In genomic region chr1:203682401-203683383, GRCh38 we compare ENCODE assay signal across 10 cellular contexts. TPM values are rescaled to one million over a fixed set of nuclear protein-coding genes. Genes with fewer than 3 reads are reported as not detected.
DNase-seq lines count a peak whose midpoint lies in the region; ATAC-seq and TF ChIP-seq lines count a peak whose summit lies in the region.
"Had no signal": no experiment of that assay in that cellular context is flagged by ENCODE, and none has a peak within 500 bp of the region (broad histone marks: within the 10 kb centered on the region; RNA-seq: fewer than 3 reads in every experiment).

No MANE protein-coding gene starts in this region.

- DNase-seq in DMS53 (lab: John Stamatoyannopoulos, UW) = peak; percentile 88
- DNase-seq in OCI-LY7 (ENCODE audit: low spot score) = peak; percentile 74
- DNase-seq in pulmonary artery endothelial cell (ENCODE audit: low read depth, low spot score) = peak; percentile 54
- DNase-seq in SIG-M5 treated with dmso at 0.1 percent for 504 hours (lab: John Stamatoyannopoulos, UW; ENCODE audit: unreplicated experiment) = no peak
- DNase-seq in ureter (ENCODE audit: low spot score) = no peak
- DNase-seq: NCI-H1092 had no signal

- H4K20me1 ChIP-seq in OCI-LY7 (ENCODE audit: insufficient read depth, low read length) = no peaks in the 10 kb centered on the region

- no peaks in the 10 kb centered on the region for H3K27me3 Mint-ChIP-seq in activated naive CD8-positive, alpha-beta T cell

- ATAC-seq in HG02759 (IDR thresholded peaks at IDR 0.05; ENCODE audit: unreplicated experiment) (no peak), GM21825 (IDR thresholded peaks at IDR 0.05; ENCODE audit: unreplicated experiment) (no peak)

- peaks cover 10% of the 10 kb centered on the region for H3K4me1 ChIP-seq in OCI-LY7 (ENCODE audit: insufficient read depth, low read length, poor library complexity, severe bottlenecking)

- intact Hi-C loops in OCI-LY7 (cut with micrococcal nuclease; ENCODE audit: unreplicated experiment) = no loop called here

- peak overlapping the region; percentile 27 for H3K4me3 Mint-ChIP-seq in activated naive CD8-positive, alpha-beta T cell

- CTCF ChIA-PET in OCI-LY7 (lab: Charles Lee; ENCODE audit: unreplicated experiment) = interaction anchor here (0.6 to 1.2 kb wide), 3 partner anchors 10 to 1579 kb away, joined by 3 to 5 read pairs (median 3); no protein-coding TSS in a partner anchor

- H3K4me2 ChIP-seq in OCI-LY7 (ENCODE audit: low read length) = 0 out of 2 replicates have a peak overlapping the region, but pooled peaks have one; percentile 1

- H3K4me3 ChIP-seq in OCI-LY7 (ENCODE audit: low read depth, low read length, poor library complexity, severe bottlenecking) = peak overlapping the region; percentile 22
- H3K4me3 ChIP-seq: cardiac muscle cell had no signal

- no peaks in the 10 kb centered on the region; the same call in none of the 2 replicates for H3K36me3 ChIP-seq in OCI-LY7 (ENCODE audit: insufficient read depth, low read length)

- TSS peak; percentile 77 for BruUV-seq in OCI-LY7 (replicated peaks; lab: Mats Ljungman, UMichigan)

- TF ChIP-seq CTCF in OCI-LY7 (conservative IDR thresholded peaks at IDR 0.05; ENCODE audit: low read length) = no peak

- H3K27ac ChIP-seq in OCI-LY7 (ENCODE audit: low read depth, low read length, poor library complexity, severe bottlenecking) = no peak overlapping the region
- H3K27ac ChIP-seq: cardiac muscle cell had no signal

- no peaks in the 10 kb centered on the region for H3K9me2 ChIP-seq in OCI-LY7 (ENCODE audit: insufficient read depth, low read length)

- H3K4me1 Mint-ChIP-seq in activated naive CD8-positive, alpha-beta T cell (ENCODE audit: low read depth) = peaks cover 31% of the 10 kb centered on the region

- POLR2A ChIA-PET in OCI-LY7 (lab: Charles Lee) = interaction anchor here (0.6 to 2.3 kb wide), 5 partner anchors 15 to 112 kb away, joined by 4 to 9 read pairs (median 5); partner anchors contain the start of gene ATP2B4

- H2AFZ ChIP-seq in OCI-LY7 (ENCODE audit: low read length) = peak overlapping the region; percentile 59; the same call in 1 of the 2 replicates

- H3K79me2 ChIP-seq in OCI-LY7 (ENCODE audit: insufficient read depth, low read depth, low read length) = no peaks in the 10 kb centered on the region

- no peaks in the 10 kb centered on the region for H3K9me3 Mint-ChIP-seq in activated naive CD8-positive, alpha-beta T cell (ENCODE audit: low read depth)

- no peaks in the 10 kb centered on the region for H3K9me3 ChIP-seq in OCI-LY7 (ENCODE audit: low read length)

- H3K36me3 Mint-ChIP-seq in activated naive CD8-positive, alpha-beta T cell = peaks cover 9% of the 10 kb centered on the region

- H3K27ac Mint-ChIP-seq in activated naive CD8-positive, alpha-beta T cell = peak overlapping the region; percentile 47

RNA-seq across cellular contexts. Expression of gene ATP2B4, which starts 56.1 kb away (rescaled TPM):
- 7.5 and 8.5 TPM in 2 replicates for total RNA-seq in OCI-LY7 (2014; rRNA removed; shearing (Covaris generic))
- total RNA-seq in OCI-LY7 (2022) = 16.6 and 16.7 TPM in 2 replicates
- total RNA-seq in pulmonary artery endothelial cell = 79.2 and 94.4 TPM in 2 replicates
- 141 TPM for total RNA-seq in ureter

Comparison
In these comparisons a context has a peak if more than half of its experiments do, and no peak if none do; other contexts are left out.
1. DNase-seq: peak in DMS53 (single experiment), OCI-LY7 (single experiment) and pulmonary artery endothelial cell (single experiment); none in SIG-M5 treated with dmso at 0.1 percent for 504 hours (single experiment) and ureter (single experiment).